18 cellular contexts compared by ENCODE assay signal in genomic region chr3:192645437-192645836, GRCh38.
DNase-seq lines count a peak whose midpoint lies in the region; ATAC-seq, FAIRE-seq and TF ChIP-seq lines count a peak whose summit lies in the region.
"Had no signal": no experiment of that assay in that cellular context is flagged by ENCODE, and none has a peak within 500 bp of the region (broad histone marks: within the 10 kb centered on the region; RNA-seq: fewer than 3 reads in every experiment).

No MANE protein-coding gene starts in this region.

- TF ChIP-seq CTCF in LNCaP clone FGC (IDR thresholded peaks at IDR 0.05; ENCODE audit: control insufficient read depth, extremely low read depth, insufficient read depth) = no peak

- no peak for FAIRE-seq in HTR-8/SVneo (lab: Jason Lieb, UNC)
- FAIRE-seq: GM12891, GM18507, H1 had no signal

- no peak for ATAC-seq in HG03159 (IDR thresholded peaks at IDR 0.05; ENCODE audit: unreplicated experiment)
- ATAC-seq in HG03025 (IDR thresholded peaks at IDR 0.05; ENCODE audit: low FRiP score, unreplicated experiment) = no peak

- DNase-seq in DMS53 (lab: John Stamatoyannopoulos, UW) (peak; percentile 11), LNCaP clone FGC (ENCODE audit: low read depth) (peak; percentile 46), NCI-H774 (lab: John Stamatoyannopoulos, UW) (peak; percentile 60), HTR-8/SVneo (ENCODE audit: insufficient read length, low spot score) (no peak)
- DNase-seq: C1 segment of cervical spinal cord; Caco-2; CD4-positive, alpha-beta memory T cell; DMS153; DMS79 treated with DMSO at 0.1 percent for 48 hours; GF-D8; GM23248; H7; HCEC 1CT had no signal

- H3K4me3 ChIP-seq in LNCaP clone FGC (ENCODE audit: low read depth, low read length) = no peak overlapping the region
- H3K4me3 ChIP-seq: GM23248 had no signal
